Comparison of ENCODE assay signal across 1 cellular context in genomic region chr3:171736556-171736955, GRCh38.
A peak's percentile ranks its signal among the peaks of the same experiment; 100 is the strongest.
TF ChIP-seq lines count a peak whose summit lies in the region.

No MANE protein-coding gene starts in this region.

TF ChIP-seq in HepG2, 621 proteins besides CTCF, POLR2A, EP300 and RAD21 (continued from another document):
- no peak for TF ChIP-seq ZBTB49 (CRISPR knock-in tag; IDR thresholded peaks at IDR 0.05; ENCODE audit: borderline replicate concordance)
- TF ChIP-seq SP2 (CRISPR knock-in tag; IDR thresholded peaks at IDR 0.05): no peak
- TF ChIP-seq ZNF724P (CRISPR knock-in tag; IDR thresholded peaks at IDR 0.05; ENCODE audit: borderline replicate concordance): no peak
- TF ChIP-seq DMAP1 (CRISPR knock-in tag; IDR thresholded peaks at IDR 0.05): no peak
- TF ChIP-seq ZNF672 (CRISPR knock-in tag; IDR thresholded peaks at IDR 0.05): no peak
- TF ChIP-seq SOX5 (CRISPR knock-in tag; IDR thresholded peaks at IDR 0.05; ENCODE audit: borderline replicate concordance): no peak
- TF ChIP-seq POGZ (CRISPR knock-in tag; IDR thresholded peaks at IDR 0.05): peak; percentile 29; the same call in 1 of the 2 replicates
- no peak for TF ChIP-seq ZNF879 (CRISPR knock-in tag; IDR thresholded peaks at IDR 0.05)
- peak; percentile 13; the same call in 1 of the 2 replicates for TF ChIP-seq ZNF687 (CRISPR knock-in tag; IDR thresholded peaks at IDR 0.05)
- no peak for TF ChIP-seq DNMT3B (CRISPR knock-in tag; conservative IDR thresholded peaks at IDR 0.05)
- TF ChIP-seq HNF4A (CRISPR knock-in tag; IDR thresholded peaks at IDR 0.05): peak; percentile 71
- TF ChIP-seq ZMYM4 (CRISPR knock-in tag; IDR thresholded peaks at IDR 0.05): 0 out of 2 replicates have a peak, but pooled peaks have one; percentile 23
- no peak for TF ChIP-seq ZNF484 (CRISPR knock-in tag; IDR thresholded peaks at IDR 0.05; ENCODE audit: borderline replicate concordance, low read depth)
- 0 out of 2 replicates have a peak, but pooled peaks have one; percentile 31 for TF ChIP-seq ZNF547 (CRISPR knock-in tag; IDR thresholded peaks at IDR 0.05)
